Comparison of ENCODE assay signal across 11 cellular contexts in the genomic region with DNA sequence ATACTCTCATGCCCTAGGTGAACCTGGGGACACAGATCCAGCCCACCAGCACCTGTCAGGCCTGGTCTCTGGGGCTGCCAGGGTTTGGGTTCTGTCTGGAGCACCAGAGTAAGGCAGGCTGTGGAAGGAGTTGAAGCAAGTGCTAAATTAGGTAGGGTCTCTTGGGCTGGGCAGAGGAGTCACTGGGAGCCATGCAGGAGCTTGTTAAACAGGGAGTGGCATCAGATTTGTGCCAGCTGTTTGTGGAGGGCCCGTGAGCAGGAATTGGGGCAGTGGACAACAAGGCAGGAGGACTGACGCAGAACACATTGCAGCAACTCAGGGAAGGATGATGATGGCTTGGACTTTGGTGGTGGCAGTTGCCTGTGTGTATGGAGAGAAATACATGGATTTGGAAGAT. TPM values are rescaled to one million over a fixed set of nuclear protein-coding genes. Genes with fewer than 3 reads are reported as not detected.
"Had no signal": no experiment of that assay in that cellular context is flagged by ENCODE, and none has a peak within 500 bp of the region (broad histone marks: within the 10 kb centered on the region; RNA-seq: fewer than 3 reads in every experiment).

No MANE protein-coding gene starts in this region.

- H3K4me3 ChIP-seq: adrenal gland, heart left ventricle, neural progenitor cell, ovary, tibial nerve had no signal

- H3K9ac ChIP-seq: neural progenitor cell had no signal

- H3K4me1 Mint-ChIP-seq: activated B cell treated with CpG ODN at 0.5 μM for 24 hours had no signal

- H3K36me3 ChIP-seq: adrenal gland, heart left ventricle, neural progenitor cell, ovary had no signal

- H3K9me3 ChIP-seq: adrenal gland, heart left ventricle, ovary, tibial nerve had no signal

- DNase-seq: activated B cell treated with CpG ODN at 0.5 μM for 24 hours; activated CD4-positive, alpha-beta T cell treated with anti-CD3 and anti-CD28 coated beads, Interleukin-2, amount 10 ng/mL, durations not matched to agents 24 days and 14 days; activated naive CD4-positive, alpha-beta T cell treated with anti-CD3 and anti-CD28 coated beads, Interleukin-2, amount 50 U/mL, for 16 hours; adrenal gland; foreskin melanocyte; islet precursor cell; ovary had no signal

- H3K4me1 ChIP-seq: adrenal gland, heart left ventricle, neural progenitor cell, tibial nerve had no signal

- H2AFZ ChIP-seq: neural progenitor cell had no signal

- H3K27ac Mint-ChIP-seq: activated B cell treated with CpG ODN at 0.5 μM for 24 hours; activated CD4-positive, alpha-beta T cell treated with anti-CD3 and anti-CD28 coated beads, Interleukin-2, amount 10 ng/mL, durations not matched to agents 24 days and 14 days; neural progenitor cell; T-helper 1 cell treated with Interleukin-12 subunit alpha and Interleukin-12 subunit beta and Interleukin-4 antibody, amounts not matched to agents 30 μg/mL and 1 μg/mL, for 36 hours had no signal

- H3K4me2 ChIP-seq: neural progenitor cell had no signal

- H3K9me3 Mint-ChIP-seq: activated B cell treated with CpG ODN at 0.5 μM for 24 hours; activated CD4-positive, alpha-beta T cell treated with anti-CD3 and anti-CD28 coated beads, Interleukin-2, amount 10 ng/mL, durations not matched to agents 24 days and 14 days; neural progenitor cell; T-helper 1 cell treated with Interleukin-12 subunit alpha and Interleukin-12 subunit beta and Interleukin-4 antibody, amounts not matched to agents 30 μg/mL and 1 μg/mL, for 36 hours had no signal

- H3K27me3 ChIP-seq: adrenal gland, heart left ventricle, neural progenitor cell, ovary, tibial nerve had no signal

- H3K27ac ChIP-seq: adrenal gland, heart left ventricle, neural progenitor cell, ovary, tibial nerve had no signal

- H3K27me3 Mint-ChIP-seq: activated B cell treated with CpG ODN at 0.5 μM for 24 hours; activated CD4-positive, alpha-beta T cell treated with anti-CD3 and anti-CD28 coated beads, Interleukin-2, amount 10 ng/mL, durations not matched to agents 24 days and 14 days had no signal

- H3K4me3 Mint-ChIP-seq: activated B cell treated with CpG ODN at 0.5 μM for 24 hours; activated CD4-positive, alpha-beta T cell treated with anti-CD3 and anti-CD28 coated beads, Interleukin-2, amount 10 ng/mL, durations not matched to agents 24 days and 14 days; neural progenitor cell; T-helper 1 cell treated with Interleukin-12 subunit alpha and Interleukin-12 subunit beta and Interleukin-4 antibody, amounts not matched to agents 30 μg/mL and 1 μg/mL, for 36 hours had no signal

RNA-seq across cellular contexts. Expression of a gene that starts 56.3 kb away (rescaled TPM):
- total RNA-seq: activated B cell treated with CpG ODN at 0.5 μM for 24 hours had no signal
